ENCODE assay signal across 29 cellular contexts in the genomic region with DNA sequence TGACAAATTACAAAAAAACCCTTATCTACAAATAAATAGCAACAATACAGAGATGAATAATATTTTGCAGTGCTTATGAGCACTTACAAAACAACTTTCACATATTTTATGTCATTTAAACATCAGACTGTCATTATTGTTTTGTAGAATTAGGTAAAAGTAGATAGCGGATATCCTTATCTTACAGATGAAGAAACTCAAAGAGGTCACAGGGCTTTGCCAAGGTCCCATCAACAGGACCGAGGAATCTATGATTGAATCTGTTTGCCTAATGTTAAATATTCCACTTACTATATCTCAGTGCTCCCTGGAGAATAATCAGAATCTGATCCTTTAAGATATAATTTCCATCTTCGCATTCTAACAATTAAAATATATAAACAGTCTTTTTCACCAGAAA.
"Had no signal": no experiment of that assay in that cellular context is flagged by ENCODE, and none has a peak within 500 bp of the region (broad histone marks: within the 10 kb centered on the region; RNA-seq: fewer than 3 reads in every experiment).

No MANE protein-coding gene starts in this region.

- H3K4me3 ChIP-seq: body of pancreas, breast epithelium had no signal

- H3K36me3 ChIP-seq: brain microvascular endothelial cell, breast epithelium, WERI-Rb-1 had no signal

- DNase-seq: activated CD4-positive, alpha-beta memory T cell treated with anti-CD3 and anti-CD28 coated beads, Interleukin-2, amount 10 ng/mL, durations not matched to agents 7 days and 5 days; activated CD4-positive, alpha-beta T cell treated with anti-CD3 and anti-CD28 coated beads for 1 hour; activated CD4-positive, alpha-beta T cell treated with anti-CD3 and anti-CD28 coated beads for 36 hours; activated CD4-positive, alpha-beta T cell treated with anti-CD3 and anti-CD28 coated beads for 48 hours; activated CD4-positive, alpha-beta T cell treated with anti-CD3 and anti-CD28 coated beads, Interleukin-2, amount 10 ng/mL, durations not matched to agents 7 days and 5 days; activated CD4-positive, alpha-beta T cell treated with anti-CD3 and anti-CD28 coated beads, Interleukin-2, amount 50 U/mL, for 48 hours; activated CD4-positive, CD25-positive, alpha-beta regulatory T cell; activated CD8-positive, alpha-beta memory T cell treated with anti-CD3 and anti-CD28 coated beads for 24 hours; activated CD8-positive, alpha-beta memory T cell treated with anti-CD3 and anti-CD28 coated beads, Interleukin-2, amount 10 ng/mL, durations not matched to agents 7 days and 5 days; activated CD8-positive, alpha-beta memory T cell treated with anti-CD3 and anti-CD28 coated beads, Interleukin-2, amount 50 U/mL, for 48 hours; activated CD8-positive, alpha-beta T cell treated with anti-CD3 and anti-CD28 coated beads, Interleukin-2, amount 10 ng/mL, durations not matched to agents 7 days and 5 days; activated effector memory CD4-positive, alpha-beta T cell treated with Interleukin-2 at 50 U/mL for 16 hours; activated gamma-delta T cell; activated naive CD4-positive, alpha-beta T cell treated with anti-CD3 and anti-CD28 coated beads, Interleukin-2, amount 10 ng/mL, durations not matched to agents 7 days and 5 days; activated naive CD4-positive, alpha-beta T cell treated with Interleukin-2 at 50 U/mL for 16 hours; activated naive CD8-positive, alpha-beta T cell treated with anti-CD3 and anti-CD28 coated beads, Interleukin-2, amount 10 ng/mL, durations not matched to agents 7 days and 5 days; activated naive CD8-positive, alpha-beta T cell treated with anti-CD3 and anti-CD28 coated beads, Interleukin-2, amount 50 U/mL, for 24 hours; activated T-cell treated with anti-CD3 and anti-CD28 coated beads, Interleukin-2, amount 50 U/mL, for 24 hours; activated T-cell treated with anti-CD3 and anti-CD28 coated beads, Interleukin-2, amount 50 U/mL, for 48 hours; amniotic stem cell; aorta; body of pancreas; brain microvascular endothelial cell; central memory CD4-positive, alpha-beta T cell; T-helper 1 cell; T-helper 2 cell; T-helper 9 cell; WERI-Rb-1 had no signal

- H3K27me3 ChIP-seq: body of pancreas, brain microvascular endothelial cell, breast epithelium had no signal

- H3K27ac ChIP-seq: body of pancreas, brain microvascular endothelial cell, breast epithelium, WERI-Rb-1 had no signal

- H3K9me3 ChIP-seq: body of pancreas, breast epithelium had no signal

- H3K4me1 ChIP-seq: body of pancreas, breast epithelium had no signal
